ENCODE assay signal across 23 cellular contexts in genomic region chr17:36813957-36814356, GRCh38.
"Had no signal": no experiment of that assay in that cellular context is flagged by ENCODE, and none has a peak within 500 bp of the region (broad histone marks: within the 10 kb centered on the region; RNA-seq: fewer than 3 reads in every experiment).

No MANE protein-coding gene starts in this region.

- H3K27ac Mint-ChIP-seq: effector memory CD8-positive, alpha-beta T cell; memory B cell; mesothelial cell of epicardium; natural killer cell treated with Interleukin-12 subunit alpha and Interleukin-12 subunit beta and Interleukin-15 and Interleukin-18, amount 100 ng/mL, for 72 hours; stimulated activated naive B cell treated with anti-CD40 and anti-IgM and Interleukin-4, amounts not matched to agents 10 μg/mL and 1 μg/mL and 100 μg/mL, for 72 hours; stimulated activated naive CD8-positive, alpha-beta T cell treated with anti-CD3 and anti-CD28 coated beads, Interleukin-15, Interleukin-2, amounts not matched to agents 100 ng/mL and 50 ng/mL, for 24 hours had no signal

- H3K9ac ChIP-seq: parathyroid adenoma had no signal

- H3K9me3 ChIP-seq: mucosa of descending colon, prostate gland, sigmoid colon, thoracic aorta, tibial nerve, upper lobe of left lung had no signal

- H3K4me1 ChIP-seq: parathyroid adenoma, prostate gland, sigmoid colon, tibial nerve, upper lobe of left lung had no signal

- H3K36me3 Mint-ChIP-seq: memory B cell; mesothelial cell of epicardium; naive B cell; natural killer cell treated with Interleukin-12 subunit alpha and Interleukin-12 subunit beta and Interleukin-15 and Interleukin-18, amount 100 ng/mL, for 72 hours; stimulated activated naive B cell treated with anti-CD40 and anti-IgM and Interleukin-4, amounts not matched to agents 10 μg/mL and 1 μg/mL and 100 μg/mL, for 72 hours had no signal

- H2AFZ ChIP-seq: parathyroid adenoma had no signal

- H3K36me3 ChIP-seq: prostate gland, sigmoid colon, thoracic aorta, tibial nerve, upper lobe of left lung had no signal

- H3K4me3 ChIP-seq: lung, mucosa of descending colon, prostate gland, sigmoid colon, thoracic aorta, tibial nerve, upper lobe of left lung had no signal

- H3K4me3 Mint-ChIP-seq: effector memory CD8-positive, alpha-beta T cell; memory B cell; mesothelial cell of epicardium; natural killer cell treated with Interleukin-12 subunit alpha and Interleukin-12 subunit beta and Interleukin-15 and Interleukin-18, amount 100 ng/mL, for 72 hours; neural crest cell; stimulated activated naive B cell treated with anti-CD40 and anti-IgM and Interleukin-4, amounts not matched to agents 10 μg/mL and 1 μg/mL and 100 μg/mL, for 72 hours; stimulated activated naive CD8-positive, alpha-beta T cell treated with anti-CD3 and anti-CD28 coated beads, Interleukin-15, Interleukin-2, amounts not matched to agents 100 ng/mL and 50 ng/mL, for 24 hours had no signal

- FAIRE-seq: frontal cortex, kidney, urothelium cell line had no signal

- H3K9me3 Mint-ChIP-seq: effector memory CD8-positive, alpha-beta T cell; memory B cell; mesothelial cell of epicardium; naive B cell; natural killer cell treated with Interleukin-12 subunit alpha and Interleukin-12 subunit beta and Interleukin-15 and Interleukin-18, amount 100 ng/mL, for 72 hours; neural crest cell; stimulated activated naive B cell treated with anti-CD40 and anti-IgM and Interleukin-4, amounts not matched to agents 10 μg/mL and 1 μg/mL and 100 μg/mL, for 72 hours; stimulated activated naive CD8-positive, alpha-beta T cell treated with anti-CD3 and anti-CD28 coated beads, Interleukin-15, Interleukin-2, amounts not matched to agents 100 ng/mL and 50 ng/mL, for 24 hours had no signal

- DNase-seq: cortex of kidney; effector memory CD8-positive, alpha-beta T cell; head of caudate nucleus; kidney; mucosa of descending colon; naive B cell; right cardiac atrium; sigmoid colon; stimulated activated CD4-positive, alpha-beta T cell treated with anti-CD3 and anti-CD28 coated beads, Interleukin-4, amount 100 ng/mL, for 4 hours; stimulated activated naive B cell treated with anti-CD40 and anti-IgM and Interleukin-4, amounts not matched to agents 10 μg/mL and 1 μg/mL and 100 μg/mL, for 72 hours had no signal

- H3K27ac ChIP-seq: parathyroid adenoma, prostate gland, sigmoid colon, thoracic aorta, tibial nerve, upper lobe of left lung had no signal

- H3K79me2 ChIP-seq: parathyroid adenoma had no signal
